Comparison of ENCODE assay signal across 7 cellular contexts in the genomic region with DNA sequence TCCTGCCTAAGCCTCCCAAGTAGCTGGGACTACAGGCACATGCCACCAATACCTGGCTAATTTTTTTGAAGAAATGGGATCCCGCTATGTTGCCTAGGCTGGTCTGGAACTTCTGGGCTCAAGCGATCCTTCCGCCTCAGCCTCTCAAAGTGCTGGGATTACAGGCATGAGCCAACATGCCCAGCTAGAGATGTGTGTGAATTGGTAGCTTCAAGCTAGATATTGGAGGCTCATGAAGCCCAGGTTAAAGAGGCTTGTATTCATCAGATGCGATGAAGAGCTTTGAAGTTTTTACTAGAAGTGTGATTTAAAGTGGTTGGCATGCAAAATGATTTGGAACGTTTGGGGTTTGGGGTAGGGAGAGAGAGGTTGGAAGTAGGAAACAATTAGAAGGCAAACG. TPM values are rescaled to one million over a fixed set of nuclear protein-coding genes. Genes with fewer than 3 reads are reported as not detected.
DNase-seq lines count a peak whose midpoint lies in the region; TF ChIP-seq lines count a peak whose summit lies in the region.

No MANE protein-coding gene starts in this region.

- peaks cover 8% of the 10 kb centered on the region for H4K20me1 ChIP-seq in Loucy (ENCODE audit: insufficient read depth, low read length, poor library complexity, severe bottlenecking)

- H3K27me3 ChIP-seq in CD8-positive, alpha-beta memory T cell (ENCODE audit: insufficient read depth, low read length, poor library complexity, severe bottlenecking), result no peaks in the 10 kb centered on the region
- H3K27me3 ChIP-seq in Loucy (ENCODE audit: insufficient read depth, low read length, poor library complexity, severe bottlenecking), result no peaks in the 10 kb centered on the region

- H3K9ac ChIP-seq in Loucy (ENCODE audit: low read depth, low read length, poor library complexity, severe bottlenecking), result peak overlapping the region; percentile 32

- H3K79me2 ChIP-seq in Loucy (ENCODE audit: insufficient read depth, low read length), result peaks cover 82% of the 10 kb centered on the region

- H3K36me3 Mint-ChIP-seq in CD8-positive, alpha-beta memory T cell, result peaks cover 0 to under 1% (median 0%) of the 10 kb centered on the region in 3 donors
- H3K36me3 Mint-ChIP-seq in brain, result no peaks in the 10 kb centered on the region
- no peaks in the 10 kb centered on the region for H3K36me3 Mint-ChIP-seq in osteocyte (ENCODE audit: unreplicated experiment)

- peak overlapping the region; percentile 1 to 88 (median 64) for H3K27ac Mint-ChIP-seq in CD8-positive, alpha-beta memory T cell
- H3K27ac Mint-ChIP-seq in brain (peak overlapping the region in 3 of 5 experiments; percentile 34 to 45 (median 44)), osteocyte (ENCODE audit: unreplicated experiment) (peak overlapping the region; percentile 89)

- H3F3A ChIP-seq in Loucy (ENCODE audit: low read depth), result peaks cover 4% of the 10 kb centered on the region

- peak overlapping the region in 2 of 7 donors; percentile 46 to 61 for H3K4me3 Mint-ChIP-seq in CD8-positive, alpha-beta memory T cell
- no peak overlapping the region for H3K4me3 Mint-ChIP-seq in brain
- no peak overlapping the region for H3K4me3 Mint-ChIP-seq in osteocyte (ENCODE audit: unreplicated experiment)

- H3K4me1 Mint-ChIP-seq in CD8-positive, alpha-beta memory T cell, result peaks cover 44 to 77% (median 74%) of the 10 kb centered on the region in 3 donors
- H3K4me1 Mint-ChIP-seq in brain (peaks cover 51% of the 10 kb centered on the region), osteocyte (ENCODE audit: unreplicated experiment) (peaks cover 71% of the 10 kb centered on the region)

- no peaks in the 10 kb centered on the region for H3K9me3 Mint-ChIP-seq in CD8-positive, alpha-beta memory T cell
- H3K9me3 Mint-ChIP-seq in brain, result peaks cover 0 to 3% (median 0%) of the 10 kb centered on the region in 5 experiments
- H3K9me3 Mint-ChIP-seq in osteocyte (ENCODE audit: unreplicated experiment), result no peaks in the 10 kb centered on the region

- H3K4me2 ChIP-seq in Loucy (ENCODE audit: low read depth, low read length, poor library complexity, severe bottlenecking), result no peak overlapping the region

- no peaks in the 10 kb centered on the region for H3K36me3 ChIP-seq in CD8-positive, alpha-beta memory T cell (ENCODE audit: insufficient read depth, low read length)
- no peaks in the 10 kb centered on the region for H3K36me3 ChIP-seq in Loucy (ENCODE audit: insufficient read depth, low read length)

- POLR2A ChIA-PET in CD8-positive, alpha-beta memory T cell (lab: Charles Lee), result interaction anchor here (0.7 kb wide), 1 partner anchor 92 kb away, joined by 5 read pairs; no protein-coding TSS in a partner anchor

- H3K27me3 Mint-ChIP-seq in CD8-positive, alpha-beta memory T cell, result no peaks in the 10 kb centered on the region
- H3K27me3 Mint-ChIP-seq in brain (no peaks in the 10 kb centered on the region), osteocyte (ENCODE audit: unreplicated experiment) (no peaks in the 10 kb centered on the region)

- no peak overlapping the region for H3K27ac ChIP-seq in CD8-positive, alpha-beta memory T cell (ENCODE audit: low read depth, low read length)

- H3K4me3 ChIP-seq in CD8-positive, alpha-beta memory T cell (ENCODE audit: low read length), result peak overlapping the region; percentile 3
- no peak overlapping the region for H3K4me3 ChIP-seq in Loucy (ENCODE audit: low read length, poor library complexity, severe bottlenecking)

- H3K9me2 ChIP-seq in Loucy (replicated peaks; ENCODE audit: low read depth, low read length), result no peaks in the 10 kb centered on the region

- no peak for DNase-seq in CD8-positive, alpha-beta memory T cell
- DNase-seq in osteocyte (ENCODE audit: extremely low spot score, unreplicated experiment) (no peak), DMS79 treated with DMSO at 0.1 percent for 48 hours (lab: John Stamatoyannopoulos, UW) (no peak), GM03348 (ENCODE audit: low spot score) (no peak)
- DNase-seq in stimulated activated CD4-positive, alpha-beta T cell treated with anti-CD3 and anti-CD28 coated beads, Interleukin-4, amount 100 ng/mL, for 4 hours, result no peak

- CTCF ChIA-PET in CD8-positive, alpha-beta memory T cell (lab: Charles Lee), result interaction anchor here (1.0 to 1.6 kb wide), 2 partner anchors 19 to 26 kb away, joined by 3 to 4 read pairs; no protein-coding TSS in a partner anchor

- H3K9me3 ChIP-seq in CD8-positive, alpha-beta memory T cell (ENCODE audit: low read length), result no peaks in the 10 kb centered on the region
- no peaks in the 10 kb centered on the region for H3K9me3 ChIP-seq in Loucy (ENCODE audit: insufficient read depth, low read depth, low read length)

- peaks cover 37% of the 10 kb centered on the region for H3K4me1 ChIP-seq in CD8-positive, alpha-beta memory T cell (ENCODE audit: insufficient read depth, low read length)
- H3K4me1 ChIP-seq in Loucy (ENCODE audit: insufficient read depth, low read length, poor library complexity, severe bottlenecking), result peaks cover 34% of the 10 kb centered on the region

- TF ChIP-seq CTCF in Loucy (conservative IDR thresholded peaks at IDR 0.05; ENCODE audit: low read length), result no peak
- TF ChIP-seq CTCF in brain (conservative IDR thresholded peaks at IDR 0.05), result no peak
- no peak for TF ChIP-seq CTCF in osteocyte (IDR thresholded peaks at IDR 0.05)

- H2AFZ ChIP-seq in Loucy (ENCODE audit: low read length), result no peak overlapping the region

RNA-seq across cellular contexts. Expression of gene NF2, which starts 19.6 kb away (rescaled TPM):
- total RNA-seq in CD8-positive, alpha-beta memory T cell, result 10 to 100 TPM; 51.6 to 53.3 TPM
- 21.4 TPM for polyA plus RNA-seq in CD8-positive, alpha-beta memory T cell
- polyA plus RNA-seq in brain (ENCODE audit: insufficient read depth, low read depth, low replicate concordance), result 14.5 TPM
- 67.9 and 71.0 TPM in 2 replicates for total RNA-seq in osteocyte

RNA-seq across cellular contexts. Expression of gene NIPSNAP1, which starts 42.1 kb away (rescaled TPM):
- 10 to 100 TPM; 39.6 to 40.3 TPM for total RNA-seq in CD8-positive, alpha-beta memory T cell
- polyA plus RNA-seq in CD8-positive, alpha-beta memory T cell, result 52.3 TPM
- 131 TPM for polyA plus RNA-seq in brain (ENCODE audit: insufficient read depth, low read depth, low replicate concordance)
- 47.3 and 49.3 TPM in 2 replicates for total RNA-seq in osteocyte
